1 cellular context compared by ENCODE assay signal in genomic region chr11:68121067-68121899, GRCh38.
TF ChIP-seq lines count a peak whose summit lies in the region.

TSS of gene CHKA (minus strand) at chr11:68121388. CDS start at chr11:68121177, 211 bp downstream.

TF ChIP-seq in HepG2, 621 proteins besides CTCF, POLR2A, EP300 and RAD21 (continued from another document and continues in another):
- TF ChIP-seq PRDM10 (CRISPR knock-in tag; IDR thresholded peaks at IDR 0.05; ENCODE audit: low read depth): 0 out of 2 replicates have a peak, but pooled peaks have one; percentile 29
- TF ChIP-seq ZNF781 (CRISPR knock-in tag; IDR thresholded peaks at IDR 0.05; ENCODE audit: borderline replicate concordance, not compliant biosample characterization): peak; percentile 18
- TF ChIP-seq, protein P1, sequence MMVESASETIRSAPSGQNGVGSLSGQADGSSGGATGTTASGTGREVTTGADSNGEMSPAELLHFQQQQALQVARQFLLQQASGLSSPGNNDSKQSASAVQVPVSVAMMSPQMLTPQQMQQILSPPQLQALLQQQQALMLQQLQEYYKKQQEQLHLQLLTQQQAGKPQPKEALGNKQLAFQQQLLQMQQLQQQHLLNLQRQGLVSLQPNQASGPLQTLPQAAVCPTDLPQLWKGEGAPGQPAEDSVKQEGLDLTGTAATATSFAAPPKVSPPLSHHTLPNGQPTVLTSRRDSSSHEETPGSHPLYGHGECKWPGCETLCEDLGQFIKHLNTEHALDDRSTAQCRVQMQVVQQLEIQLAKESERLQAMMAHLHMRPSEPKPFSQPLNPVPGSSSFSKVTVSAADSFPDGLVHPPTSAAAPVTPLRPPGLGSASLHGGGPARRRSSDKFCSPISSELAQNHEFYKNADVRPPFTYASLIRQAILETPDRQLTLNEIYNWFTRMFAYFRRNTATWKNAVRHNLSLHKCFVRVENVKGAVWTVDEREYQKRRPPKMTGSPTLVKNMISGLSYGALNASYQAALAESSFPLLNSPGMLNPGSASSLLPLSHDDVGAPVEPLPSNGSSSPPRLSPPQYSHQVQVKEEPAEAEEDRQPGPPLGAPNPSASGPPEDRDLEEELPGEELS (CRISPR knock-in tag; IDR thresholded peaks at IDR 0.05): no peak
- TF ChIP-seq ZFP82 (CRISPR knock-in tag; IDR thresholded peaks at IDR 0.05; ENCODE audit: borderline replicate concordance): no peak; the same call in 1 of the 2 replicates
- TF ChIP-seq, protein P2, sequence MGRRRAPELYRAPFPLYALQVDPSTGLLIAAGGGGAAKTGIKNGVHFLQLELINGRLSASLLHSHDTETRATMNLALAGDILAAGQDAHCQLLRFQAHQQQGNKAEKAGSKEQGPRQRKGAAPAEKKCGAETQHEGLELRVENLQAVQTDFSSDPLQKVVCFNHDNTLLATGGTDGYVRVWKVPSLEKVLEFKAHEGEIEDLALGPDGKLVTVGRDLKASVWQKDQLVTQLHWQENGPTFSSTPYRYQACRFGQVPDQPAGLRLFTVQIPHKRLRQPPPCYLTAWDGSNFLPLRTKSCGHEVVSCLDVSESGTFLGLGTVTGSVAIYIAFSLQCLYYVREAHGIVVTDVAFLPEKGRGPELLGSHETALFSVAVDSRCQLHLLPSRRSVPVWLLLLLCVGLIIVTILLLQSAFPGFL (CRISPR knock-in tag; IDR thresholded peaks at IDR 0.05): no peak
- no peak for TF ChIP-seq TOE1 (CRISPR knock-in tag; IDR thresholded peaks at IDR 0.05)
- TF ChIP-seq GATAD2A (CRISPR knock-in tag; IDR thresholded peaks at IDR 0.05): no peak
- TF ChIP-seq ZNF775 (CRISPR knock-in tag; IDR thresholded peaks at IDR 0.05; ENCODE audit: borderline replicate concordance): no peak
- peak; percentile 76; the same call in 1 of the 2 replicates for TF ChIP-seq ZNF354B (CRISPR knock-in tag; IDR thresholded peaks at IDR 0.05)
- no peak for TF ChIP-seq MLX (CRISPR knock-in tag; IDR thresholded peaks at IDR 0.05)
- TF ChIP-seq ZNF121 (CRISPR knock-in tag; IDR thresholded peaks at IDR 0.05): no peak; the same call in 1 of the 2 replicates
- no peak for TF ChIP-seq PLRG1 (conservative IDR thresholded peaks at IDR 0.05)
- TF ChIP-seq ZNF670 (CRISPR knock-in tag; IDR thresholded peaks at IDR 0.05; ENCODE audit: borderline replicate concordance): no peak
- no peak for TF ChIP-seq NCOA5 (CRISPR knock-in tag; IDR thresholded peaks at IDR 0.05)
- TF ChIP-seq SRY (CRISPR knock-in tag; IDR thresholded peaks at IDR 0.05): no peak; the same call in 1 of the 2 replicates
- TF ChIP-seq FOSL1 (CRISPR knock-in tag; IDR thresholded peaks at IDR 0.05; ENCODE audit: borderline replicate concordance): no peak
- TF ChIP-seq KLF6 (CRISPR knock-in tag; IDR thresholded peaks at IDR 0.05): no peak
- no peak for TF ChIP-seq MED8 (CRISPR knock-in tag; IDR thresholded peaks at IDR 0.05; ENCODE audit: insufficient replicate concordance)
- TF ChIP-seq ETS1 (CRISPR knock-in tag; IDR thresholded peaks at IDR 0.05): no peak; the same call in 1 of the 2 replicates
- TF ChIP-seq ZNF101 (CRISPR knock-in tag; IDR thresholded peaks at IDR 0.05; ENCODE audit: borderline replicate concordance, low read depth): no peak
- TF ChIP-seq ZNF576 (CRISPR knock-in tag; IDR thresholded peaks at IDR 0.05): no peak
- TF ChIP-seq HCFC1 (IDR thresholded peaks at IDR 0.05; ENCODE audit: low read depth, low read length): no peak
- TF ChIP-seq SOX6 (IDR thresholded peaks at IDR 0.05): no peak
- TF ChIP-seq SOX6 (CRISPR knock-in tag; IDR thresholded peaks at IDR 0.05): no peak; the same call in 1 of the 2 replicates
- TF ChIP-seq BCLAF1 (IDR thresholded peaks at IDR 0.05): no peak
- TF ChIP-seq SALL1 (CRISPR knock-in tag; IDR thresholded peaks at IDR 0.05): no peak
- TF ChIP-seq ZMAT5 (CRISPR knock-in tag; IDR thresholded peaks at IDR 0.05; ENCODE audit: borderline replicate concordance, low read depth): no peak
- no peak for TF ChIP-seq FOXJ3 (CRISPR knock-in tag; IDR thresholded peaks at IDR 0.05; ENCODE audit: borderline replicate concordance)
- no peak for TF ChIP-seq TBX3 (IDR thresholded peaks at IDR 0.05; ENCODE audit: borderline replicate concordance)
- TF ChIP-seq ZNF567 (CRISPR knock-in tag; IDR thresholded peaks at IDR 0.05; ENCODE audit: borderline replicate concordance): no peak
- TF ChIP-seq, protein P3, sequence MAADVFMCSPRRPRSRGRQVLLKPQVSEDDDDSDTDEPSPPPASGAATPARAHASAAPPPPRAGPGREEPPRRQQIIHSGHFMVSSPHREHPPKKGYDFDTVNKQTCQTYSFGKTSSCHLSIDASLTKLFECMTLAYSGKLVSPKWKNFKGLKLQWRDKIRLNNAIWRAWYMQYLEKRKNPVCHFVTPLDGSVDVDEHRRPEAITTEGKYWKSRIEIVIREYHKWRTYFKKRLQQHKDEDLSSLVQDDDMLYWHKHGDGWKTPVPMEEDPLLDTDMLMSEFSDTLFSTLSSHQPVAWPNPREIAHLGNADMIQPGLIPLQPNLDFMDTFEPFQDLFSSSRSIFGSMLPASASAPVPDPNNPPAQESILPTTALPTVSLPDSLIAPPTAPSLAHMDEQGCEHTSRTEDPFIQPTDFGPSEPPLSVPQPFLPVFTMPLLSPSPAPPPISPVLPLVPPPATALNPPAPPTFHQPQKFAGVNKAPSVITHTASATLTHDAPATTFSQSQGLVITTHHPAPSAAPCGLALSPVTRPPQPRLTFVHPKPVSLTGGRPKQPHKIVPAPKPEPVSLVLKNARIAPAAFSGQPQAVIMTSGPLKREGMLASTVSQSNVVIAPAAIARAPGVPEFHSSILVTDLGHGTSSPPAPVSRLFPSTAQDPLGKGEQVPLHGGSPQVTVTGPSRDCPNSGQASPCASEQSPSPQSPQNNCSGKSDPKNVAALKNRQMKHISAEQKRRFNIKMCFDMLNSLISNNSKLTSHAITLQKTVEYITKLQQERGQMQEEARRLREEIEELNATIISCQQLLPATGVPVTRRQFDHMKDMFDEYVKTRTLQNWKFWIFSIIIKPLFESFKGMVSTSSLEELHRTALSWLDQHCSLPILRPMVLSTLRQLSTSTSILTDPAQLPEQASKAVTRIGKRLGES (CRISPR knock-in tag; IDR thresholded peaks at IDR 0.05; ENCODE audit: borderline replicate concordance): no peak
- peak; percentile 54 for TF ChIP-seq TAF1 (CRISPR knock-in tag; IDR thresholded peaks at IDR 0.05)
- no peak for TF ChIP-seq CHD2 (IDR thresholded peaks at IDR 0.05; ENCODE audit: low read depth, low read length)
- TF ChIP-seq HOXD1 (CRISPR knock-in tag; IDR thresholded peaks at IDR 0.05): no peak
- TF ChIP-seq SSRP1 (CRISPR knock-in tag; IDR thresholded peaks at IDR 0.05): no peak
- no peak for TF ChIP-seq ZNF646 (CRISPR knock-in tag; IDR thresholded peaks at IDR 0.05)
- TF ChIP-seq JUN (CRISPR knock-in tag; IDR thresholded peaks at IDR 0.05): no peak; the same call in 1 of the 2 replicates
